In genomic region chr11:16862733-16863132, GRCh38 we compare ENCODE assay signal across 21 cellular contexts.
DNase-seq lines count a peak whose midpoint lies in the region; ATAC-seq and TF ChIP-seq lines count a peak whose summit lies in the region.
"Had no signal": no experiment of that assay in that cellular context is flagged by ENCODE, and none has a peak within 500 bp of the region (broad histone marks: within the 10 kb centered on the region; RNA-seq: fewer than 3 reads in every experiment).

No MANE protein-coding gene starts in this region.

- peak overlapping the region; percentile 7 for H3K4me3 Mint-ChIP-seq in stimulated activated naive CD8-positive, alpha-beta T cell treated with anti-CD3 and anti-CD28 coated beads, Interleukin-15, Interleukin-2, amounts not matched to agents 100 ng/mL and 50 ng/mL, for 24 hours
- H3K4me3 Mint-ChIP-seq: activated naive CD4-positive, alpha-beta T cell treated with anti-CD3 and anti-CD28 coated beads, Interleukin-2, amount 10 ng/mL, durations not matched to agents 7 days and 5 days; natural killer cell had no signal

- WGBS in hepatocyte (ENCODE audit: low lambda C conversion rate, missing lambda C conversion rate): 76% methylated on average over 3 of the region's 3 CpGs

- no peak overlapping the region for H3K27ac Mint-ChIP-seq in stimulated activated naive CD8-positive, alpha-beta T cell treated with anti-CD3 and anti-CD28 coated beads, Interleukin-15, Interleukin-2, amounts not matched to agents 100 ng/mL and 50 ng/mL, for 24 hours
- H3K27ac Mint-ChIP-seq: activated naive CD4-positive, alpha-beta T cell treated with anti-CD3 and anti-CD28 coated beads, Interleukin-2, amount 10 ng/mL, durations not matched to agents 7 days and 5 days; natural killer cell had no signal

- H3K4me3 ChIP-seq in hepatocyte: no peak overlapping the region
- H3K4me3 ChIP-seq: BLaER1 treated with 17β-estradiol and CSF1 and Interleukin-3, amounts not matched to agents 10 nM and 100 nM; heart right ventricle; stomach had no signal

- peaks cover 32% of the 10 kb centered on the region for H3K79me2 ChIP-seq in hepatocyte

- no peaks in the 10 kb centered on the region for H3K36me3 ChIP-seq in hepatocyte (replicated peaks; ENCODE audit: insufficient read depth, low read depth)
- H3K36me3 ChIP-seq: BLaER1 treated with 17β-estradiol and CSF1 and Interleukin-3, amounts not matched to agents 10 nM and 100 nM had no signal

- DNase-seq in NCI-H1417 (lab: John Stamatoyannopoulos, UW) (peak in 2 of 3 experiments; percentile 12 to 35), NCI-H1417 treated with DMSO at 0.1 percent for 48 hours (lab: John Stamatoyannopoulos, UW) (no peak), hepatocyte (ENCODE audit: low spot score) (no peak), left lobe of liver (ENCODE audit: low spot score) (no peak), GOT3 (lab: John Stamatoyannopoulos, UW) (no peak)
- no peak for DNase-seq in stimulated activated naive CD8-positive, alpha-beta T cell treated with anti-CD3 and anti-CD28 coated beads, Interleukin-15, Interleukin-2, amounts not matched to agents 100 U/mL and 50 U/mL, for 24 hours
- no peak for DNase-seq in activated CD8-positive, alpha-beta memory T cell treated with anti-CD3 and anti-CD28 coated beads, Interleukin-2, amount 50 U/mL, for 48 hours
- DNase-seq: activated CD4-positive, alpha-beta T cell treated with anti-CD3 and anti-CD28 coated beads, Interleukin-2, amount 50 U/mL, for 48 hours; activated naive CD4-positive, alpha-beta T cell treated with anti-CD3 and anti-CD28 coated beads, Interleukin-2, amount 10 ng/mL, durations not matched to agents 7 days and 5 days; DMS153; H7; mesenchymal stem cell; natural killer cell; RPMI8226; stimulated activated CD4-positive, alpha-beta T cell treated with anti-CD3 and anti-CD28 coated beads, Interleukin-1b, Interleukin-23, amount 100 ng/mL, for 48 hours; stomach; SW 1271 had no signal

- H3K4me2 ChIP-seq in hepatocyte: peak overlapping the region; percentile 20
- H3K4me2 ChIP-seq: KMS-11 had no signal

- peaks cover 4% of the 10 kb centered on the region for H3K9me3 Mint-ChIP-seq in stimulated activated naive CD8-positive, alpha-beta T cell treated with anti-CD3 and anti-CD28 coated beads, Interleukin-15, Interleukin-2, amounts not matched to agents 100 ng/mL and 50 ng/mL, for 24 hours
- H3K9me3 Mint-ChIP-seq: activated naive CD4-positive, alpha-beta T cell treated with anti-CD3 and anti-CD28 coated beads, Interleukin-2, amount 10 ng/mL, durations not matched to agents 7 days and 5 days; natural killer cell had no signal

- no peaks in the 10 kb centered on the region for H3K9me3 ChIP-seq in hepatocyte (ENCODE audit: low read depth)
- H3K9me3 ChIP-seq: BLaER1 treated with 17β-estradiol and CSF1 and Interleukin-3, amounts not matched to agents 10 nM and 100 nM; heart right ventricle; stomach had no signal

- no peak overlapping the region for H2AFZ ChIP-seq in hepatocyte

- TF ChIP-seq CTCF in hepatocyte (IDR thresholded peaks at IDR 0.05; ENCODE audit: poor library complexity): no peak

- H3K9me2 ChIP-seq in hepatocyte (replicated peaks; ENCODE audit: insufficient read depth): no peaks in the 10 kb centered on the region

- peaks cover 12% of the 10 kb centered on the region for H3K36me3 Mint-ChIP-seq in stimulated activated naive CD8-positive, alpha-beta T cell treated with anti-CD3 and anti-CD28 coated beads, Interleukin-15, Interleukin-2, amounts not matched to agents 100 ng/mL and 50 ng/mL, for 24 hours (ENCODE audit: low read depth)
- H3K36me3 Mint-ChIP-seq: activated naive CD4-positive, alpha-beta T cell treated with anti-CD3 and anti-CD28 coated beads, Interleukin-2, amount 10 ng/mL, durations not matched to agents 7 days and 5 days; natural killer cell had no signal

- H4K20me1 ChIP-seq in hepatocyte (ENCODE audit: insufficient read depth, poor library complexity, severe bottlenecking): no peaks in the 10 kb centered on the region
- H4K20me1 ChIP-seq: BLaER1 treated with 17β-estradiol and CSF1 and Interleukin-3, amounts not matched to agents 10 nM and 100 nM had no signal

- H3K4me1 Mint-ChIP-seq in stimulated activated naive CD8-positive, alpha-beta T cell treated with anti-CD3 and anti-CD28 coated beads, Interleukin-15, Interleukin-2, amounts not matched to agents 100 ng/mL and 50 ng/mL, for 24 hours (ENCODE audit: low read depth): peaks cover 28% of the 10 kb centered on the region
- H3K4me1 Mint-ChIP-seq: activated naive CD4-positive, alpha-beta T cell treated with anti-CD3 and anti-CD28 coated beads, Interleukin-2, amount 10 ng/mL, durations not matched to agents 7 days and 5 days; natural killer cell had no signal

- no peak for ATAC-seq in stimulated activated naive CD8-positive, alpha-beta T cell treated with anti-CD3 and anti-CD28 coated beads, Interleukin-15, Interleukin-2, amounts not matched to agents 100 U/mL and 50 U/mL, for 24 hours
- ATAC-seq in left lobe of liver: no peak
- ATAC-seq: natural killer cell had no signal

- H3K27me3 Mint-ChIP-seq in stimulated activated naive CD8-positive, alpha-beta T cell treated with anti-CD3 and anti-CD28 coated beads, Interleukin-15, Interleukin-2, amounts not matched to agents 100 ng/mL and 50 ng/mL, for 24 hours: peaks cover 16% of the 10 kb centered on the region

- peak overlapping the region; percentile 12 for H3K27ac ChIP-seq in hepatocyte
- H3K27ac ChIP-seq: BLaER1 treated with 17β-estradiol and CSF1 and Interleukin-3, amounts not matched to agents 10 nM and 100 nM; KMS-11; stomach had no signal

- no peaks in the 10 kb centered on the region for H3K27me3 ChIP-seq in hepatocyte
- H3K27me3 ChIP-seq: BLaER1 treated with 17β-estradiol and CSF1 and Interleukin-3, amounts not matched to agents 10 nM and 100 nM; heart right ventricle; stomach had no signal

- H3K4me1 ChIP-seq in hepatocyte (ENCODE audit: insufficient read depth): peaks cover 6% of the 10 kb centered on the region

Comparison
In these comparisons a context has a peak if more than half of its experiments do, and no peak if none do; other contexts are left out.
1. DNase-seq: peak in NCI-H1417 (2 of 3); none in NCI-H1417 treated with DMSO at 0.1 percent for 48 hours (single experiment), stimulated activated naive CD8-positive, alpha-beta T cell treated with anti-CD3 and anti-CD28 coated beads, Interleukin-15, Interleukin-2, amounts not matched to agents 100 U/mL and 50 U/mL, for 24 hours (single experiment), hepatocyte (single experiment), activated CD8-positive, alpha-beta memory T cell treated with anti-CD3 and anti-CD28 coated beads, Interleukin-2, amount 50 U/mL, for 48 hours (single experiment), left lobe of liver (single experiment) and GOT3 (single experiment).